Comparison of ENCODE assay signal across 33 cellular contexts in the genomic region with DNA sequence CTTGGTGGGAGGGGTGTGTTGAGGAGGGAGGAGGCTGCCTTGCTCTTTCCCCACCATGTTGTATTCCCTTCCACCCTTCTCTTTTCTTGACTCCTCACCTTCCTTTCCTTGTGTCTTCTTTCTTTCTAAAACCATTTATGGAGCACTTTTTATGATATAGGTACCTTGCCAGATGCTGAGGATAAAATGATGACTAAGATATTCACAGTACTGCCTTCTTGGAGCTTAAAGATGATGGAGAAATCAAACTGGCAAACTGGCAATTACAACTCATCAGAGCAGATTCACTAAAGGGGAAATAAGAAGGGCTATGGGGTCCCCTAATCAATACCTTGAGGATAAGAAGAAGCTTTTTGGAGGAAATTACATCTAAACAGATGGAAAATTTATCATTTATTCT.
"Had no signal": no experiment of that assay in that cellular context is flagged by ENCODE, and none has a peak within 500 bp of the region (broad histone marks: within the 10 kb centered on the region; RNA-seq: fewer than 3 reads in every experiment).

No MANE protein-coding gene starts in this region.

- ATAC-seq: activated CD8-positive, alpha-beta T cell treated with anti-CD3 and anti-CD28 coated beads for 36 hours; activated naive CD4-positive, alpha-beta T cell treated with anti-CD3 and anti-CD28 coated beads, Interleukin-2, amount 50 U/mL, for 72 hours; activated T-cell treated with anti-CD3 and anti-CD28 coated beads, Interleukin-2, amount 50 U/mL, for 4 hours; activated T-cell treated with anti-CD3 and anti-CD28 coated beads, Interleukin-2, amount 50 U/mL, for 72 hours; activated T-helper 17 cell treated with anti-CD3 and anti-CD28 coated beads, Interleukin-2, amount 50 U/mL, for 72 hours; body of pancreas had no signal

- DNase-seq: activated B cell treated with CpG ODN at 0.5 μM for 24 hours; activated CD4-positive, alpha-beta memory T cell treated with anti-CD3 and anti-CD28 coated beads for 36 hours; activated CD4-positive, alpha-beta T cell treated with anti-CD3 and anti-CD28 coated beads for 4 hours; activated CD4-positive, alpha-beta T cell treated with anti-CD3 and anti-CD28 coated beads, Interleukin-2, amount 10 ng/mL, durations not matched to agents 24 days and 14 days; activated CD4-positive, alpha-beta T cell treated with anti-CD3 and anti-CD28 coated beads, Interleukin-2, amount 50 U/mL, for 1 hour; activated CD4-positive, alpha-beta T cell treated with anti-CD3 and anti-CD28 coated beads, Interleukin-2, amount 50 U/mL, for 4 hours; activated CD4-positive, CD25-positive, alpha-beta regulatory T cell treated with anti-CD3 and anti-CD28 coated beads, Interleukin-2, amount 50 U/mL, for 72 hours; activated CD8-positive, alpha-beta memory T cell treated with anti-CD3 and anti-CD28 coated beads, Interleukin-2, amount 50 U/mL, for 4 hours; activated CD8-positive, alpha-beta T cell treated with anti-CD3 and anti-CD28 coated beads for 36 hours; activated effector memory CD4-positive, alpha-beta T cell treated with anti-CD3 and anti-CD28 coated beads, Interleukin-2, amount 50 U/mL, for 16 hours; activated gamma-delta T cell treated with Interleukin-2 at 50 U/mL for 16 hours; activated naive CD4-positive, alpha-beta T cell; activated naive CD4-positive, alpha-beta T cell treated with anti-CD3 and anti-CD28 coated beads for 36 hours; activated naive CD4-positive, alpha-beta T cell treated with anti-CD3 and anti-CD28 coated beads, Interleukin-2, amount 50 U/mL, for 16 hours; activated naive CD8-positive, alpha-beta T cell treated with anti-CD3 and anti-CD28 coated beads for 36 hours; activated T-cell treated with anti-CD3 and anti-CD28 coated beads for 4 hours; activated T-cell treated with anti-CD3 and anti-CD28 coated beads, Interleukin-2, amount 50 U/mL, for 1 hour; activated T-cell treated with anti-CD3 and anti-CD28 coated beads, Interleukin-2, amount 50 U/mL, for 4 hours; activated T-cell treated with anti-CD3 and anti-CD28 coated beads, Interleukin-2, amount 50 U/mL, for 72 hours; adrenal gland; amniotic stem cell; aorta; body of pancreas; brain microvascular endothelial cell; central memory CD4-positive, alpha-beta T cell; T-helper 2 cell; T-helper 9 cell had no signal

- H3K27me3 ChIP-seq: adrenal gland, body of pancreas, brain microvascular endothelial cell, breast epithelium had no signal

- H3K36me3 ChIP-seq: adrenal gland, brain microvascular endothelial cell, breast epithelium had no signal

- H3K27ac ChIP-seq: adrenal gland, body of pancreas, brain microvascular endothelial cell, breast epithelium, VCaP had no signal

- H3K4me1 ChIP-seq: adrenal gland, body of pancreas, breast epithelium had no signal

- H3K9me3 ChIP-seq: adrenal gland, body of pancreas, breast epithelium had no signal

- H3K4me3 ChIP-seq: adrenal gland, body of pancreas, breast epithelium had no signal

- FAIRE-seq: astrocyte, TTC549 had no signal
